ENCODE assay signal across 1 cellular context in the genomic region with DNA sequence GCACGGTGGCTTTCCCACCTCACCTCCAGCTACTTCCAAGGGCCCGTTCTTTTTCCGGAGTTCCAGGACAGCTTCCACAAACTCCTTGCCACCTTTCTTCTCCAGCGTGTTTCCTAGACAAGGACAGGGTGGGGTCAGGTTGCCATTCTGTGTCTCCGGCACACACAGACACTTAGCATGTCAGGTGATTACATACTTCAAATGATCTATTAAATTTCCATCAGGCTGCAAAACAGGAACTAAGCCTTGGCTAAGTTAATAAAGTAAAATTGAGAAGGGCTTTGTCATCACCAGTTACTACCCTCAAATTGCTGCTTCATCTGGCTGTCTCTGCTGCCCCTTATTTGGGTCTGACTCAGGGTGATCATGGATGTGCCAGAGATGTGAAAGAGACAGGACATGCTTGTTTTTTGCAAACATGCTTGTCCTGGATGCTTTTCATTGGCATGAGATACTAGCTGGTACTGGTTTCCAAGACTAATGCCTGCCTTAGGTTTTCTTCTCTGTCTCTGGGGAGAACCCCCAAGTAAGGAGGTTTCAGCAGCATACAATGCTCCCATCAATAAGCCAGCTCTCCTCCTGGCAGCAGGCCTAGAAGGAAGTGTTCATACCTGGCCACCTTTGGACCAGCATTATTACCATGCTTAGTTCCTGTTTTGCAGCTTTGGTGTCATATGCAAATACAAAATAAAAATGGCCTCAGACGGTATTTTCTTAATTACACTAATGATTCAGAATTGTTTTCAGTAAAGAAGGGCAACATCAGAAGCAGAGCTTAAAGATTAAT.
TF ChIP-seq lines count a peak whose summit lies in the region.

No MANE protein-coding gene starts in this region.

TF ChIP-seq in K562, 482 proteins besides CTCF, POLR2A, EP300 and RAD21 (continued from another document):
- TF ChIP-seq, protein P1, sequence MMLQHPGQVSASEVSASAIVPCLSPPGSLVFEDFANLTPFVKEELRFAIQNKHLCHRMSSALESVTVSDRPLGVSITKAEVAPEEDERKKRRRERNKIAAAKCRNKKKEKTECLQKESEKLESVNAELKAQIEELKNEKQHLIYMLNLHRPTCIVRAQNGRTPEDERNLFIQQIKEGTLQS (IDR thresholded peaks at IDR 0.05): no peak
- TF ChIP-seq, protein P1 (CRISPR knock-in tag; conservative IDR thresholded peaks at IDR 0.05): no peak
- TF ChIP-seq SP2 (IDR thresholded peaks at IDR 0.05; ENCODE audit: extremely low read depth, low read depth, low read length, poor library complexity, severe bottlenecking): no peak
- no peak for TF ChIP-seq HOXB6 (CRISPR knock-in tag; IDR thresholded peaks at IDR 0.05; ENCODE audit: borderline replicate concordance)
- TF ChIP-seq MCM7 (IDR thresholded peaks at IDR 0.05): no peak
- TF ChIP-seq KDM1A (IDR thresholded peaks at IDR 0.05): no peak
- TF ChIP-seq FUS (optimal IDR thresholded peaks at IDR 0.05; ENCODE audit: low read depth, low read length): no peak
- TF ChIP-seq KAT7 (CRISPR knock-in tag; IDR thresholded peaks at IDR 0.05; ENCODE audit: borderline replicate concordance): no peak
- TF ChIP-seq POLR2B (IDR thresholded peaks at IDR 0.05; ENCODE audit: low read depth, partially characterized antibody): no peak
- TF ChIP-seq TAF7 (tag; IDR thresholded peaks at IDR 0.05): no peak
- no peak for TF ChIP-seq GATA2 (CRISPR knock-in tag; IDR thresholded peaks at IDR 0.05)
- no peak for TF ChIP-seq ZNF431 (CRISPR knock-in tag; IDR thresholded peaks at IDR 0.05)
- TF ChIP-seq SMARCC2 (IDR thresholded peaks at IDR 0.05; ENCODE audit: low read depth): no peak
- no peak for TF ChIP-seq EWSR1 (IDR thresholded peaks at IDR 0.05; ENCODE audit: borderline replicate concordance, low read depth, partially characterized antibody)
- no peak for TF ChIP-seq SPI1 (IDR thresholded peaks at IDR 0.05; ENCODE audit: borderline replicate concordance, low read depth, low read length)
- TF ChIP-seq TCF15 (CRISPR knock-in tag; IDR thresholded peaks at IDR 0.05): no peak
- no peak for TF ChIP-seq ZBTB1 (CRISPR knock-in tag; IDR thresholded peaks at IDR 0.05; ENCODE audit: borderline replicate concordance, low read depth)
- no peak for TF ChIP-seq NELFE (IDR thresholded peaks at IDR 0.05; ENCODE audit: insufficient read depth, insufficient read length)
- no peak for TF ChIP-seq GATAD2B (IDR thresholded peaks at IDR 0.05; ENCODE audit: borderline replicate concordance)
- TF ChIP-seq CBFA2T2 (conservative IDR thresholded peaks at IDR 0.05): no peak
